ENCODE assay signal across 8 cellular contexts in genomic region chr2:204517154-204517553, GRCh38.
"Had no signal": no experiment of that assay in that cellular context is flagged by ENCODE, and none has a peak within 500 bp of the region (broad histone marks: within the 10 kb centered on the region; RNA-seq: fewer than 3 reads in every experiment).

No MANE protein-coding gene starts in this region.

- H3K27ac ChIP-seq: HL-60, KMS-11 had no signal

- DNase-seq: IMR-90, Karpas-422, KBM-7, KG1 had no signal

- H3K4me2 ChIP-seq: KMS-11 had no signal

- H3K9ac ChIP-seq: KMS-11 had no signal

- FAIRE-seq: HepG2, HTR-8/SVneo had no signal

- ATAC-seq: HepG2 had no signal
